Comparison of ENCODE assay signal across 21 cellular contexts in the genomic region with DNA sequence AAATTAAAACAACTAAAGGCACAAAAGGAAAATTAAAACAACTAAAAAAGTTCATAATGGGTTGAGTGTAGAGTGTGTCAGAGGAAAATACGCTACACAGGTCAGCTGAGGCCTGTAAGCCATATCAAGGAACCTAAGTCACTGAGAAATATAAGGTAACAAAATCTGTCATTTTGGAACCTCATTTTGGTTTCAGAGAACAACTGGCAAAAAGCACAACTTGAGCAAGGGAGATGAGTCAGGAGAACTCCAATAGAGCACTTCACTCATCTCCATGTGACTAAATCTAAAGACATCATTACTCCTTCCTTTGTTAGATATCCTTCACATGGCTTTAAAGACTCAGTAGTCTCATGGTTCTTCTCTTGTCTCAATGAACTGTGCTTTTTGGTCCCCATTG.
"Had no signal": no experiment of that assay in that cellular context is flagged by ENCODE, and none has a peak within 500 bp of the region (broad histone marks: within the 10 kb centered on the region; RNA-seq: fewer than 3 reads in every experiment).

No MANE protein-coding gene starts in this region.

- H3K4me1 ChIP-seq: breast epithelium, colonic mucosa, esophagus muscularis mucosa, pancreas, psoas muscle, right atrium auricular region, upper lobe of right lung had no signal

- H3K27ac ChIP-seq: breast epithelium, colonic mucosa, dorsolateral prefrontal cortex, esophagus muscularis mucosa, pancreas, psoas muscle, right atrium auricular region, upper lobe of right lung had no signal

- H3K27me3 Mint-ChIP-seq: activated naive CD8-positive, alpha-beta T cell; effector memory CD8-positive, alpha-beta T cell had no signal

- ATAC-seq: effector memory CD8-positive, alpha-beta T cell; left ventricle myocardium superior; pancreas; psoas muscle; stimulated activated naive CD8-positive, alpha-beta T cell treated with anti-CD3 and anti-CD28 coated beads, Interleukin-15, Interleukin-2, amounts not matched to agents 100 U/mL and 50 U/mL, for 24 hours; upper lobe of right lung; WTC11 had no signal

- H3K27me3 ChIP-seq: breast epithelium, colonic mucosa, dorsolateral prefrontal cortex, esophagus muscularis mucosa, pancreas, right atrium auricular region, upper lobe of right lung had no signal

- H3K4me3 ChIP-seq: breast epithelium, colonic mucosa, dorsolateral prefrontal cortex, esophagus muscularis mucosa, pancreas, psoas muscle, right atrium auricular region, upper lobe of right lung had no signal

- H3K4me3 Mint-ChIP-seq: activated naive CD8-positive, alpha-beta T cell; effector memory CD8-positive, alpha-beta T cell; nephron progenitor cell; WTC11 had no signal

- H3K27ac Mint-ChIP-seq: activated naive CD8-positive, alpha-beta T cell; effector memory CD8-positive, alpha-beta T cell; nephron progenitor cell; WTC11 had no signal

- DNase-seq: activated CD4-positive, alpha-beta T cell treated with anti-CD3 and anti-CD28 coated beads, Interleukin-2, amount 50 U/mL, for 4 hours; activated CD8-positive, alpha-beta memory T cell treated with anti-CD3 and anti-CD28 coated beads, Interleukin-2, amount 50 U/mL, for 48 hours; activated gamma-delta T cell treated with Interleukin-2 at 50 U/mL for 16 hours; activated T-cell treated with anti-CD3 and anti-CD28 coated beads, Interleukin-2, amount 50 U/mL, for 48 hours; colonic mucosa; dorsolateral prefrontal cortex; effector memory CD8-positive, alpha-beta T cell; hippocampal formation; left ventricle myocardium superior; nephron progenitor cell; pancreas; psoas muscle; stimulated activated CD4-positive, alpha-beta T cell treated with anti-CD3 and anti-CD28 coated beads, Interleukin-4, amount 100 ng/mL, for 24 hours; stimulated activated naive CD8-positive, alpha-beta T cell treated with anti-CD3 and anti-CD28 coated beads, Interleukin-15, Interleukin-2, amounts not matched to agents 100 U/mL and 50 U/mL, for 24 hours; T-helper 9 cell; upper lobe of right lung had no signal

- H3K9me3 ChIP-seq: colonic mucosa, pancreas had no signal

- H3K4me1 Mint-ChIP-seq: nephron progenitor cell, WTC11 had no signal

- H3K36me3 ChIP-seq: breast epithelium, colonic mucosa, pancreas, right atrium auricular region, upper lobe of right lung had no signal
